ENCODE assay signal across 8 cellular contexts in genomic region chr1:151024540-151025146, GRCh38. TPM values are rescaled to one million over a fixed set of nuclear protein-coding genes. Genes with fewer than 3 reads are reported as not detected.
DNase-seq lines count a peak whose midpoint lies in the region; ATAC-seq, FAIRE-seq and TF ChIP-seq lines count a peak whose summit lies in the region.

No MANE protein-coding gene starts in this region.

- no peak for ATAC-seq in GM18873 (IDR thresholded peaks at IDR 0.05; ENCODE audit: low FRiP score, unreplicated experiment)
- no peak for ATAC-seq in HG03159 (IDR thresholded peaks at IDR 0.05; ENCODE audit: unreplicated experiment)

- no peak overlapping the region for H3K27ac ChIP-seq in small intestine (ENCODE audit: low read depth in 1 of 2, low read length in 1 of 2)

- TF ChIP-seq CTCF in GM12874 (IDR thresholded peaks at IDR 0.05; ENCODE audit: insufficient read depth, low read depth, low read length) (peak; percentile 80), astrocyte of the spinal cord (IDR thresholded peaks at IDR 0.05; ENCODE audit: low read depth, low read length) (peak; percentile 77)

- no peaks in the 10 kb centered on the region for H3K9me3 ChIP-seq in small intestine (ENCODE audit: control insufficient read depth, low read depth)

- peak; percentile 88 for FAIRE-seq in TTC549 (lab: Jason Lieb, UNC)
- FAIRE-seq in small intestine (lab: Jason Lieb, UNC), result no peak

- no peaks in the 10 kb centered on the region for H3K4me1 ChIP-seq in small intestine (ENCODE audit: control insufficient read depth in 2 of 2, insufficient read depth in 1 of 2, low read depth in 1 of 2, low read length in 1 of 2)

- H3K36me3 ChIP-seq in small intestine (ENCODE audit: control insufficient read depth in 2 of 2, insufficient read depth in 2 of 2, low read length in 2 of 2), result peaks cover 0 to 5% of the 10 kb centered on the region in 2 donors

- in situ Hi-C loops in astrocyte of the spinal cord (cut with HindIII; ENCODE audit: low sequenced_read_pairs), result no loop called here

- H3K4me3 ChIP-seq in astrocyte of the spinal cord (ENCODE audit: low read depth, low read length), result no peak overlapping the region
- H3K4me3 ChIP-seq in small intestine (ENCODE audit: low read depth in 1 of 2, low read length in 2 of 2), result no peak overlapping the region

- 32 to 52% (median 46%) methylated on average over 6 of the region's 6 CpGs for WGBS in small intestine, 3 donors

- H3K27me3 ChIP-seq in small intestine (ENCODE audit: control insufficient read depth in 2 of 2, insufficient read depth in 2 of 2, low read length in 2 of 2), result no peaks in the 10 kb centered on the region

- DNase-seq in NCI-H1694 (lab: John Stamatoyannopoulos, UW) (peak; percentile 92), astrocyte of the spinal cord (ENCODE audit: low read depth, low spot score) (peak; percentile 61), iPS DF 19.7 (ENCODE audit: low read depth, low spot score) (peak; percentile 56), small intestine (peak; percentile 73)

RNA-seq across cellular contexts. Expression of gene BNIPL, which starts 11.7 kb away (rescaled TPM):
- under 1 TPM; 0.27 to 0.89 (median 0.39) TPM for polyA plus RNA-seq in small intestine

RNA-seq across cellular contexts. Expression of gene PRUNE1, which starts 16.4 kb away (rescaled TPM):
- polyA plus RNA-seq in small intestine, result 10 to 100 TPM; 15.1 to 15.9 (median 15.4) TPM

RNA-seq across cellular contexts. Expression of gene MINDY1, which starts 17.9 kb away (rescaled TPM):
- polyA plus RNA-seq in small intestine, result 10 to 100 TPM in 2 of 3 donors, 1 to 10 TPM in 1; 9.5 to 17.2 (median 16.3) TPM

RNA-seq across cellular contexts. Expression of gene C1orf56, which starts 22.9 kb away (rescaled TPM):
- 1 to 10 TPM in 2 of 3 donors, under 1 TPM in 1; 0.67 to 4.6 (median 2.8) TPM for polyA plus RNA-seq in small intestine

RNA-seq across cellular contexts. Expression of gene CDC42SE1, which starts 34.8 kb away (rescaled TPM):
- 10 to 100 TPM; 22.8 to 35.3 (median 29.5) TPM for polyA plus RNA-seq in small intestine
